ENCODE assay signal across 8 cellular contexts in the genomic region with DNA sequence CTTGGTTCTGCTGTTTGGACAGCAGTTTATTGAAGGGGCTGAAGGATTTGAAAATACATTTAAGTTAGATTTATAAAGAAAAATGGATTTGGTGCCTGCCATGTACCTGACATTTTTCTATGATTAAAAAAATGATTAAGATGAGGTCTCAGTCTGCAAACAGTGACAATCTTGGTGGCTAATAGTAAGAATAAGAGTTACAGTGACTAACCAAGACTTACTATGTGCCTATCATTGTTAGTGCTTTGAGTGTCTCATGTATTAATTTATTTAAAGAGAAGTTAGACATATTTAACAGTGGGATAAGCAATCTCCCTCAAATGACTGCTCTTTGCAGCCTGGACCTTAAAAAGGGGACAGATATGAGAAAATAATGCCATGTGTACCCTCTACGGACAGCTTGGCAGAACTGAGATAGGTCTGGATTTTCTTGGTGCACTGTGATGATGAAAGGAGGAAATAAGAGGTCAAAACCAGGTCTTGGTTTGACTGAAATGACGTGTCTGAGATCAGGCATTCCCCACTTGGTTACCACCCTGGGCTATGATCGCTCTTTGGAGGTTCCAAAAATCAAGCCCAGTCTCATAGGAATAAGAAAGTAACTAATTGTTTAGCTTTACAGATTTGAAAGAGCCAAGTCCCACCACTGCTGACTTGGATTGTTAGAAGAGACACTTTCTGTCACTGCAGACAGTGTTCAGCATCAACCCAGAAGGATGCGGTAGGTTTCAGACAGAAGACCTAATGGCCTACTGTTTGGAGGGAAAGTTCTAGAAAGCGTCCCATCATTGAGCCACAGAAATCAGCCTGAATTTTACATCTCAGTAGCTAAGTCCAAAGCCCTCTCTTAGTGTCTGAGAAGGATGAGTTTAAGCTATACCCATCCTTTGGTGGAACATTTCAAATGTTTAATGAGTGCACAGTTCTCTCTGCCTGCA. TPM values are rescaled to one million over a fixed set of nuclear protein-coding genes. Genes with fewer than 3 reads are reported as not detected.
A peak's percentile ranks its signal among the peaks of the same experiment; 100 is the strongest.
DNase-seq lines count a peak whose midpoint lies in the region; ATAC-seq, FAIRE-seq and TF ChIP-seq lines count a peak whose summit lies in the region.

No MANE protein-coding gene starts in this region.

- peak overlapping the region; percentile 34 to 98 (median 88) for H3K4me3 Mint-ChIP-seq in IgD-negative memory B cell

- H3K36me3 Mint-ChIP-seq in IgD-negative memory B cell = peaks cover 15% of the 10 kb centered on the region

- H3K27ac Mint-ChIP-seq in IgD-negative memory B cell = peak overlapping the region; percentile 60 to 98 (median 88)

- peaks cover 46% of the 10 kb centered on the region for H3K79me2 ChIP-seq in endothelial cell of umbilical vein (ENCODE audit: control insufficient read depth, insufficient read depth, low read length)

- intact Hi-C loops in endothelial cell of umbilical vein (cut with micrococcal nuclease) = loop anchor here (2.0 to 5.0 kb wide), 5 partner anchors 173 to 730 kb away; partner anchors contain the start of genes ADRB1, CCDC186, DCLRE1A and NHLRC2

- peaks cover 33 to 42% (median 42%) of the 10 kb centered on the region in 3 donors for H3K4me1 Mint-ChIP-seq in IgD-negative memory B cell

- H3K27me3 ChIP-seq in endothelial cell of umbilical vein (ENCODE audit: control insufficient read depth in 2 of 2, insufficient read depth in 2 of 2, low read length in 2 of 2) = no peaks in the 10 kb centered on the region

- no peak for FAIRE-seq in endothelial cell of umbilical vein (lab: Jason Lieb, UNC)

- H3K9me3 Mint-ChIP-seq in IgD-negative memory B cell = peaks cover 0 to 18% (median 0%) of the 10 kb centered on the region in 3 donors

- peaks cover 11% of the 10 kb centered on the region for H3K4me1 ChIP-seq in endothelial cell of umbilical vein (ENCODE audit: control insufficient read depth, extremely low read depth, insufficient read depth, low read length)

- POLR2A ChIA-PET in endothelial cell of umbilical vein (lab: Charles Lee) = no interaction called here

- peak overlapping the region; percentile 81 for H3K4me2 ChIP-seq in endothelial cell of umbilical vein (ENCODE audit: insufficient read depth, low read length)

- H3K36me3 ChIP-seq in endothelial cell of umbilical vein (ENCODE audit: control insufficient read depth in 2 of 2, extremely low read depth in 1 of 2, insufficient read depth in 2 of 2, low read length in 2 of 2) = no peaks in the 10 kb centered on the region

- in situ Hi-C loops in GM13976 (cut with MboI; ENCODE audit: low sequenced_read_pairs, unreplicated experiment) = no loop called here

- no TSS peak for BruUV-seq in endothelial cell of umbilical vein (replicated peaks; lab: Mats Ljungman, UMichigan)

- TF ChIP-seq CTCF in GM13976 (IDR thresholded peaks at IDR 0.05; ENCODE audit: borderline replicate concordance, control extremely low read depth, extremely low read depth, insufficient read depth, missing control alignments) (no peak), endothelial cell of umbilical vein (IDR thresholded peaks at IDR 0.05; ENCODE audit: extremely low read depth in 1 of 2, insufficient read depth in 1 of 2, low read depth in 1 of 2, low read length in 2 of 2) (no peak)

- no peak overlapping the region for H2AFZ ChIP-seq in endothelial cell of umbilical vein (ENCODE audit: low read depth, low read length)

- H3K9ac ChIP-seq in endothelial cell of umbilical vein (replicated peaks; ENCODE audit: extremely low read depth, insufficient read depth, low read length) = no peak overlapping the region

- no peak for TF ChIP-seq POLR2A in endothelial cell of umbilical vein (IDR thresholded peaks at IDR 0.05; ENCODE audit: low read depth, low read length)

- H3K27me3 Mint-ChIP-seq in IgD-negative memory B cell = no peaks in the 10 kb centered on the region

- DNase-seq in GM13976 (ENCODE audit: low spot score) (peak; percentile 61), endothelial cell of umbilical vein (ENCODE audit: low read depth, low spot score) (peak; percentile 16), COLO668 (lab: John Stamatoyannopoulos, UW; ENCODE audit: unreplicated experiment) (no peak), iPS-NIHi7 (ENCODE audit: extremely low spot score) (no peak), NCI-H1436 treated with DMSO at 0.1 percent for 48 hours (lab: John Stamatoyannopoulos, UW) (no peak), NCI-H146 treated with DMSO at 0.1 percent for 48 hours (lab: John Stamatoyannopoulos, UW; ENCODE audit: unreplicated experiment) (no peak)

- peak overlapping the region; percentile 70 for H3K27ac ChIP-seq in endothelial cell of umbilical vein (ENCODE audit: insufficient read depth, low read depth, low read length)

- CTCF ChIA-PET in endothelial cell of umbilical vein (lab: Charles Lee) = interaction anchor here (0.8 to 1.3 kb wide), 2 partner anchors 16 to 28 kb away, joined by 4 read pairs; no protein-coding TSS in a partner anchor

- no peak overlapping the region for H3K4me3 ChIP-seq in endothelial cell of umbilical vein (replicated peaks in 1 of 3; ENCODE audit: insufficient read depth in 1 of 3, low read depth in 1 of 3, low read length in 3 of 3)

- dilution Hi-C loops in endothelial cell of umbilical vein (cut with MboI; ENCODE audit: extremely low pct_ligation_motif_present, low sequenced_read_pairs) = no loop called here

- H3K9me3 ChIP-seq in endothelial cell of umbilical vein (replicated peaks; ENCODE audit: control insufficient read depth, insufficient read depth, low read length) = no peaks in the 10 kb centered on the region

- no peaks in the 10 kb centered on the region for H3K9me1 ChIP-seq in endothelial cell of umbilical vein (replicated peaks; ENCODE audit: control insufficient read depth, extremely low read depth, insufficient read depth, low read length)

- ATAC-seq in GM21526 (IDR thresholded peaks at IDR 0.05; ENCODE audit: low FRiP score, unreplicated experiment) = peak; percentile 62

- H4K20me1 ChIP-seq in endothelial cell of umbilical vein (replicated peaks; ENCODE audit: control insufficient read depth, extremely low read depth, insufficient read depth, low read length) = no peaks in the 10 kb centered on the region

TF ChIP-seq in endothelial cell of umbilical vein, 7 proteins besides CTCF, POLR2A, EP300 and RAD21:
- TF ChIP-seq GATA2 (IDR thresholded peaks at IDR 0.05; ENCODE audit: insufficient read depth, insufficient read length, low read depth, low read length) = no peak
- no peak for TF ChIP-seq POLR2AphosphoS5 (IDR thresholded peaks at IDR 0.05; ENCODE audit: insufficient read depth, low read depth, low read length)
- TF ChIP-seq FOS (IDR thresholded peaks at IDR 0.05; ENCODE audit: borderline replicate concordance, insufficient read depth, low read length) = no peak
- TF ChIP-seq JUN (IDR thresholded peaks at IDR 0.05; ENCODE audit: borderline replicate concordance, insufficient read depth, insufficient read length, low read depth) = no peak
- TF ChIP-seq MYC (IDR thresholded peaks at IDR 0.05; ENCODE audit: low read depth, low read length) = no peak
- TF ChIP-seq, protein P1, sequence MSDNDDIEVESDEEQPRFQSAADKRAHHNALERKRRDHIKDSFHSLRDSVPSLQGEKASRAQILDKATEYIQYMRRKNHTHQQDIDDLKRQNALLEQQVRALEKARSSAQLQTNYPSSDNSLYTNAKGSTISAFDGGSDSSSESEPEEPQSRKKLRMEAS (IDR thresholded peaks at IDR 0.05; ENCODE audit: insufficient read depth, insufficient read length) = no peak

RNA-seq across cellular contexts. Expression of gene CASP7, which starts 2.1 kb away (rescaled TPM):
- polyA plus RNA-seq in IgD-negative memory B cell (13.4 TPM), endothelial cell of umbilical vein (14.6 and 14.7 TPM in 2 replicates)
- 43.1 and 54.3 TPM in 2 replicates for total RNA-seq in endothelial cell of umbilical vein
- 24.6 and 25.6 TPM in 2 replicates for polyA plus RNA-seq in endothelial cell of umbilical vein (2011; cell fraction: cytosol; rRNA removed)
- polyA plus RNA-seq in endothelial cell of umbilical vein (2011; cell fraction: nucleus; rRNA removed) = 21.3 and 22.7 TPM in 2 replicates
- 39.4 and 42.4 TPM in 2 replicates for polyA plus RNA-seq in endothelial cell of umbilical vein (2012)
- polyA minus RNA-seq in endothelial cell of umbilical vein = 19.2 and 24.4 TPM in 2 replicates
- 14.0 TPM for polyA minus RNA-seq in endothelial cell of umbilical vein (2011; cell fraction: cytosol; rRNA and poly(A)+ RNA removed)
- 7.2 and 8.1 TPM in 2 replicates for polyA minus RNA-seq in endothelial cell of umbilical vein (2011; cell fraction: nucleus; rRNA and poly(A)+ RNA removed)

RNA-seq across cellular contexts. Expression of gene NRAP, which starts 18.0 kb away (rescaled TPM):
- polyA plus RNA-seq in IgD-negative memory B cell = not detected
- not detected in 2 replicates for total RNA-seq in endothelial cell of umbilical vein
- polyA plus RNA-seq in endothelial cell of umbilical vein = not detected in 2 replicates
- polyA plus RNA-seq in endothelial cell of umbilical vein (2011; cell fraction: cytosol; rRNA removed) = not detected in 2 replicates
- not detected in 2 replicates for polyA plus RNA-seq in endothelial cell of umbilical vein (2011; cell fraction: nucleus; rRNA removed)
- polyA plus RNA-seq in endothelial cell of umbilical vein (2012) = not detected in 2 replicates
- polyA minus RNA-seq in endothelial cell of umbilical vein = not detected in 2 replicates
- not detected for polyA minus RNA-seq in endothelial cell of umbilical vein (2011; cell fraction: cytosol; rRNA and poly(A)+ RNA removed)
- not detected in 2 replicates for polyA minus RNA-seq in endothelial cell of umbilical vein (2011; cell fraction: nucleus; rRNA and poly(A)+ RNA removed)

Comparison
In these comparisons a context has a peak if more than half of its experiments do, and no peak if none do; other contexts are left out.
1. DNase-seq: peak in GM13976 (single experiment) and endothelial cell of umbilical vein (single experiment); none in COLO668 (single experiment), iPS-NIHi7 (single experiment), NCI-H1436 treated with DMSO at 0.1 percent for 48 hours (single experiment) and NCI-H146 treated with DMSO at 0.1 percent for 48 hours (single experiment).